20 cellular contexts compared by ENCODE assay signal in the genomic region with DNA sequence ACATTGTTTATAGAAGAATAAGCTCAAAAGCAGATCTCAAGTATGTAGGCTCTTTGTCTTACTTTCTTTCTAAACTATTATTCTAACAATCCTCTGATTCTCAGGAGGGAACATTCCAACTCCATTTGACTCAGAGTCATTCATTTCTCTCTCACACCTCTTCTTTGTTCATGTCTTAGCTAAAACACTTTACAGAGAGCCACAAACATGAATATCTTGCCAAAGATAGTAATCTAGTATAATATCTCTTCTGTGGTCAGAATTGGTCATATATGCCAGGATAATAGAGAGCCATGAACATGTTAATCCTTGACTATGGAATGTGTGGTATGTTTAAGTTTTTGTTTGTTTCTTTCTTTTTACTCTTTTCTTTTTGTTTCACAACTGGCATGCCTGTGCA.
A peak's percentile ranks its signal among the peaks of the same experiment; 100 is the strongest.
DNase-seq lines count a peak whose midpoint lies in the region; ATAC-seq and TF ChIP-seq lines count a peak whose summit lies in the region.
"Had no signal": no experiment of that assay in that cellular context is flagged by ENCODE, and none has a peak within 500 bp of the region (broad histone marks: within the 10 kb centered on the region; RNA-seq: fewer than 3 reads in every experiment).

No MANE protein-coding gene starts in this region.

- H3K9ac ChIP-seq in SK-N-SH = no peak overlapping the region

- H4K20me1 ChIP-seq in SK-N-SH (ENCODE audit: insufficient read depth) = no peaks in the 10 kb centered on the region

- no peak overlapping the region for H2AFZ ChIP-seq in SK-N-SH (ENCODE audit: low read depth)

- no peak for TF ChIP-seq RAD21 in SK-N-SH (IDR thresholded peaks at IDR 0.05; ENCODE audit: low read length)

- H3K4me2 ChIP-seq in SK-N-SH = peak overlapping the region; percentile 21; the same call in 1 of the 2 replicates

- no peaks in the 10 kb centered on the region for H3K79me2 ChIP-seq in SK-N-SH (ENCODE audit: insufficient read depth)

- POLR2A ChIA-PET in SK-N-SH (lab: Yijun Ruan, JAX) = no interaction called here

- H3K27ac ChIP-seq in SK-N-SH (ENCODE audit: low read depth in 2 of 2, low read length in 1 of 2) = peak overlapping the region in 1 of 2 experiments; percentile 2; a peak in 1 of 4 replicates
- no peak overlapping the region for H3K27ac ChIP-seq in lower lobe of right lung
- H3K27ac ChIP-seq: esophagus muscularis mucosa, heart right ventricle, tibial nerve had no signal

- intact Hi-C loops in lower lobe of right lung (cut with DNase I) = no loop called here

- CTCF ChIA-PET in SK-N-SH (lab: Yijun Ruan, JAX) = no interaction called here

- TF ChIP-seq CTCF in SK-N-SH (IDR thresholded peaks at IDR 0.05) (no peak), fibroblast of mammary gland (conservative IDR thresholded peaks at IDR 0.05; ENCODE audit: control insufficient read depth, insufficient read depth, low read depth, low read length) (no peak), retinal pigment epithelial cell (conservative IDR thresholded peaks at IDR 0.05; ENCODE audit: low read depth, low read length) (no peak), lower lobe of right lung (IDR thresholded peaks at IDR 0.05) (no peak)

- TF ChIP-seq EP300 in SK-N-SH (IDR thresholded peaks at IDR 0.05; ENCODE audit: borderline replicate concordance in 1 of 2, low read depth in 1 of 2, low read length in 1 of 2) = 0 out of 4 replicates have a peak, but pooled peaks of 1 of the 2 experiments have one; percentile 28

- H3K27me3 ChIP-seq in SK-N-SH (ENCODE audit: insufficient read depth) (no peaks in the 10 kb centered on the region), lower lobe of right lung (ENCODE audit: low read depth) (no peaks in the 10 kb centered on the region)
- H3K27me3 ChIP-seq: esophagus muscularis mucosa, heart right ventricle, tibial nerve had no signal

- no peaks in the 10 kb centered on the region for H3K36me3 ChIP-seq in SK-N-SH (replicated peaks in 1 of 2; ENCODE audit: control insufficient read depth in 1 of 2, insufficient read depth in 2 of 2, low read length in 1 of 2)
- H3K36me3 ChIP-seq in lower lobe of right lung = no peaks in the 10 kb centered on the region
- H3K36me3 ChIP-seq: esophagus muscularis mucosa, heart right ventricle, tibial nerve had no signal

- no peaks in the 10 kb centered on the region for H3K4me1 ChIP-seq in SK-N-SH (ENCODE audit: control insufficient read depth in 1 of 2, insufficient read depth in 2 of 2, low read depth in 1 of 2, low read length in 1 of 2)
- no peaks in the 10 kb centered on the region for H3K4me1 ChIP-seq in lower lobe of right lung
- H3K4me1 ChIP-seq: esophagus muscularis mucosa, heart right ventricle, tibial nerve had no signal

- no peaks in the 10 kb centered on the region for H3K9me2 ChIP-seq in SK-N-SH

- peaks cover 8% of the 10 kb centered on the region for H3F3A ChIP-seq in SK-N-SH (replicated peaks; ENCODE audit: insufficient read depth)

- no peak for ATAC-seq in lower lobe of right lung
- ATAC-seq: heart right ventricle, HepG2 had no signal

- H3K4me3 ChIP-seq in SK-N-SH (ENCODE audit: low read depth in 2 of 2, low read length in 1 of 2) (no peak overlapping the region), fibroblast of mammary gland (ENCODE audit: control insufficient read depth, low read depth, low read length) (no peak overlapping the region), retinal pigment epithelial cell (ENCODE audit: low read length) (no peak overlapping the region), lower lobe of right lung (no peak overlapping the region)
- H3K4me3 ChIP-seq: esophagus muscularis mucosa, heart right ventricle, tibial nerve had no signal

- DNase-seq in HPDE6-E6E7 (ENCODE audit: extremely low spot score) (peak; percentile 15), SK-N-SH (no peak), fibroblast of mammary gland (ENCODE audit: low read depth) (peak; percentile 3), retinal pigment epithelial cell (ENCODE audit: low read depth) (peak; percentile 90), DMS53 treated with DMSO at 0.1 percent for 48 hours (lab: John Stamatoyannopoulos, UW; ENCODE audit: unreplicated experiment) (no peak), lower lobe of right lung (no peak), NCI-H82 treated with DMSO at 0.1 percent for 48 hours (lab: John Stamatoyannopoulos, UW; ENCODE audit: unreplicated experiment) (no peak)
- DNase-seq in stimulated activated naive CD4-positive, alpha-beta T cell (lab: John Stamatoyannopoulos, UW) = no peak
- DNase-seq: activated CD4-positive, alpha-beta T cell treated with anti-CD3 and anti-CD28 coated beads for 1 hour; activated gamma-delta T cell; anterior cingulate cortex; GOT3; heart right ventricle; NCI-H1694 treated with DMSO at 0.1 percent for 48 hours; Right ventricle myocardium superior; stimulated activated CD4-positive, alpha-beta T cell treated with anti-CD3 and anti-CD28 coated beads, Interleukin-15, amount 100 ng/mL, for 24 hours; stimulated activated naive CD4-positive, alpha-beta T cell treated with Interleukin-2 at 50 U/mL for 16 hours had no signal

- H3K9me3 ChIP-seq in SK-N-SH (no peaks in the 10 kb centered on the region), lower lobe of right lung (no peaks in the 10 kb centered on the region)
- H3K9me3 ChIP-seq: esophagus muscularis mucosa, heart right ventricle, tibial nerve had no signal

TF ChIP-seq in SK-N-SH, 30 proteins besides CTCF, POLR2A, EP300 and RAD21:
- TF ChIP-seq, protein P1, sequence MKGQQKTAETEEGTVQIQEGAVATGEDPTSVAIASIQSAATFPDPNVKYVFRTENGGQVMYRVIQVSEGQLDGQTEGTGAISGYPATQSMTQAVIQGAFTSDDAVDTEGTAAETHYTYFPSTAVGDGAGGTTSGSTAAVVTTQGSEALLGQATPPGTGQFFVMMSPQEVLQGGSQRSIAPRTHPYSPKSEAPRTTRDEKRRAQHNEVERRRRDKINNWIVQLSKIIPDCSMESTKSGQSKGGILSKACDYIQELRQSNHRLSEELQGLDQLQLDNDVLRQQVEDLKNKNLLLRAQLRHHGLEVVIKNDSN (IDR thresholded peaks at IDR 0.05; ENCODE audit: borderline replicate concordance, low read depth) = no peak
- TF ChIP-seq TCF12 (IDR thresholded peaks at IDR 0.05) (peak; percentile 18; the same call in 1 of the 2 replicates), YY1 (IDR thresholded peaks at IDR 0.05; ENCODE audit: low read depth) (no peak), FOXJ3 (CRISPR knock-in tag; IDR thresholded peaks at IDR 0.05) (no peak), JUND (IDR thresholded peaks at IDR 0.05) (0 out of 2 replicates have a peak, but pooled peaks have one; percentile 15), RFX5 (IDR thresholded peaks at IDR 0.05; ENCODE audit: low read length) (no peak), NFIC (IDR thresholded peaks at IDR 0.05; ENCODE audit: borderline replicate concordance) (peak; percentile 47; the same call in 1 of the 2 replicates)
- TF ChIP-seq, protein P2, sequence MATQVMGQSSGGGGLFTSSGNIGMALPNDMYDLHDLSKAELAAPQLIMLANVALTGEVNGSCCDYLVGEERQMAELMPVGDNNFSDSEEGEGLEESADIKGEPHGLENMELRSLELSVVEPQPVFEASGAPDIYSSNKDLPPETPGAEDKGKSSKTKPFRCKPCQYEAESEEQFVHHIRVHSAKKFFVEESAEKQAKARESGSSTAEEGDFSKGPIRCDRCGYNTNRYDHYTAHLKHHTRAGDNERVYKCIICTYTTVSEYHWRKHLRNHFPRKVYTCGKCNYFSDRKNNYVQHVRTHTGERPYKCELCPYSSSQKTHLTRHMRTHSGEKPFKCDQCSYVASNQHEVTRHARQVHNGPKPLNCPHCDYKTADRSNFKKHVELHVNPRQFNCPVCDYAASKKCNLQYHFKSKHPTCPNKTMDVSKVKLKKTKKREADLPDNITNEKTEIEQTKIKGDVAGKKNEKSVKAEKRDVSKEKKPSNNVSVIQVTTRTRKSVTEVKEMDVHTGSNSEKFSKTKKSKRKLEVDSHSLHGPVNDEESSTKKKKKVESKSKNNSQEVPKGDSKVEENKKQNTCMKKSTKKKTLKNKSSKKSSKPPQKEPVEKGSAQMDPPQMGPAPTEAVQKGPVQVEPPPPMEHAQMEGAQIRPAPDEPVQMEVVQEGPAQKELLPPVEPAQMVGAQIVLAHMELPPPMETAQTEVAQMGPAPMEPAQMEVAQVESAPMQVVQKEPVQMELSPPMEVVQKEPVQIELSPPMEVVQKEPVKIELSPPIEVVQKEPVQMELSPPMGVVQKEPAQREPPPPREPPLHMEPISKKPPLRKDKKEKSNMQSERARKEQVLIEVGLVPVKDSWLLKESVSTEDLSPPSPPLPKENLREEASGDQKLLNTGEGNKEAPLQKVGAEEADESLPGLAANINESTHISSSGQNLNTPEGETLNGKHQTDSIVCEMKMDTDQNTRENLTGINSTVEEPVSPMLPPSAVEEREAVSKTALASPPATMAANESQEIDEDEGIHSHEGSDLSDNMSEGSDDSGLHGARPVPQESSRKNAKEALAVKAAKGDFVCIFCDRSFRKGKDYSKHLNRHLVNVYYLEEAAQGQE (IDR thresholded peaks at IDR 0.05; ENCODE audit: low read depth, low read length) = no peak
- TF ChIP-seq, protein P3, sequence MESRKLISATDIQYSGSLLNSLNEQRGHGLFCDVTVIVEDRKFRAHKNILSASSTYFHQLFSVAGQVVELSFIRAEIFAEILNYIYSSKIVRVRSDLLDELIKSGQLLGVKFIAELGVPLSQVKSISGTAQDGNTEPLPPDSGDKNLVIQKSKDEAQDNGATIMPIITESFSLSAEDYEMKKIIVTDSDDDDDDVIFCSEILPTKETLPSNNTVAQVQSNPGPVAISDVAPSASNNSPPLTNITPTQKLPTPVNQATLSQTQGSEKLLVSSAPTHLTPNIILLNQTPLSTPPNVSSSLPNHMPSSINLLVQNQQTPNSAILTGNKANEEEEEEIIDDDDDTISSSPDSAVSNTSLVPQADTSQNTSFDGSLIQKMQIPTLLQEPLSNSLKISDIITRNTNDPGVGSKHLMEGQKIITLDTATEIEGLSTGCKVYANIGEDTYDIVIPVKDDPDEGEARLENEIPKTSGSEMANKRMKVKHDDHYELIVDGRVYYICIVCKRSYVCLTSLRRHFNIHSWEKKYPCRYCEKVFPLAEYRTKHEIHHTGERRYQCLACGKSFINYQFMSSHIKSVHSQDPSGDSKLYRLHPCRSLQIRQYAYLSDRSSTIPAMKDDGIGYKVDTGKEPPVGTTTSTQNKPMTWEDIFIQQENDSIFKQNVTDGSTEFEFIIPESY (IDR thresholded peaks at IDR 0.05; ENCODE audit: borderline replicate concordance, low read depth) = no peak

Comparison
In these comparisons a context has a peak if more than half of its experiments do, and no peak if none do; other contexts are left out.
1. DNase-seq: peak in HPDE6-E6E7 (single experiment), fibroblast of mammary gland (single experiment) and retinal pigment epithelial cell (single experiment); none in SK-N-SH (single experiment), DMS53 treated with DMSO at 0.1 percent for 48 hours (single experiment), stimulated activated naive CD4-positive, alpha-beta T cell (0 of 6), lower lobe of right lung (single experiment) and NCI-H82 treated with DMSO at 0.1 percent for 48 hours (single experiment).